ENCODE assay signal across 20 cellular contexts in genomic region chr19:47529018-47529742, GRCh38. TPM values are rescaled to one million over a fixed set of nuclear protein-coding genes. Genes with fewer than 3 reads are reported as not detected.
DNase-seq lines count a peak whose midpoint lies in the region; ATAC-seq and TF ChIP-seq lines count a peak whose summit lies in the region.
"Had no signal": no experiment of that assay in that cellular context is flagged by ENCODE, and none has a peak within 500 bp of the region (broad histone marks: within the 10 kb centered on the region; RNA-seq: fewer than 3 reads in every experiment).

No MANE protein-coding gene starts in this region.

- H3K27me3 Mint-ChIP-seq in natural killer cell treated with Interleukin-12 subunit alpha and Interleukin-12 subunit beta and Interleukin-15 and Interleukin-18, amount 100 ng/mL, for 72 hours = peaks cover 0 to 6% of the 10 kb centered on the region in 2 donors
- H3K27me3 Mint-ChIP-seq in GM23338 (ENCODE audit: insufficient read depth, low read depth, poor library complexity) = peaks cover 5% of the 10 kb centered on the region

- H2BK5ac ChIP-seq in neuronal stem cell (ENCODE audit: low read length) = peak overlapping the region; percentile 29

- POLR2A ChIA-PET in HEK293 (lab: Yijun Ruan, JAX) = interaction anchor here (0.6 to 1.2 kb wide), 2 partner anchors 10 to 16 kb away, joined by 3 to 4 read pairs; no protein-coding TSS in a partner anchor

- no peak overlapping the region for H4K91ac ChIP-seq in neuronal stem cell (ENCODE audit: low read depth, low read length, poor library complexity)

- no peaks in the 10 kb centered on the region for H3F3A ChIP-seq in GM23338 (replicated peaks; ENCODE audit: low read depth)

- H2AK5ac ChIP-seq in neuronal stem cell (ENCODE audit: low read depth, low read length) = peak overlapping the region; percentile 58

- H3K79me1 ChIP-seq in neuronal stem cell (ENCODE audit: low read depth, low read length) = no peaks in the 10 kb centered on the region

- H2BK12ac ChIP-seq in neuronal stem cell (ENCODE audit: low read length) = no peak overlapping the region

- no peaks in the 10 kb centered on the region for H3K36me3 Mint-ChIP-seq in natural killer cell treated with Interleukin-12 subunit alpha and Interleukin-12 subunit beta and Interleukin-15 and Interleukin-18, amount 100 ng/mL, for 72 hours
- H3K36me3 Mint-ChIP-seq in GM23338 (ENCODE audit: low read depth) = no peaks in the 10 kb centered on the region
- H3K36me3 Mint-ChIP-seq: CD8-positive, alpha-beta T cell had no signal

- no peaks in the 10 kb centered on the region for H3K4me1 Mint-ChIP-seq in natural killer cell treated with Interleukin-12 subunit alpha and Interleukin-12 subunit beta and Interleukin-15 and Interleukin-18, amount 100 ng/mL, for 72 hours (ENCODE audit: low read depth in 2 of 2)
- H3K4me1 Mint-ChIP-seq in GM23338 = no peaks in the 10 kb centered on the region

- H4K20me1 ChIP-seq in BLaER1 = no peaks in the 10 kb centered on the region
- H4K20me1 ChIP-seq in GM23338 (replicated peaks; ENCODE audit: insufficient read depth) = no peaks in the 10 kb centered on the region
- H4K20me1 ChIP-seq: BLaER1 treated with 17β-estradiol and CSF1 and Interleukin-3, amounts not matched to agents 10 nM and 100 nM had no signal

- no peaks in the 10 kb centered on the region for H3K9me2 ChIP-seq in GM23338 (ENCODE audit: insufficient read depth)

- CTCF ChIA-PET in HEK293 (lab: Yijun Ruan, JAX) = interaction anchor here (0.6 to 3.6 kb wide), 3 partner anchors 11 to 93 kb away, joined by 3 to 12 read pairs (median 6); partner anchors contain the start of gene NAPA

- H3K4ac ChIP-seq in neuronal stem cell (ENCODE audit: low read length) = no peak overlapping the region

- peak overlapping the region; percentile 27 for H3K18ac ChIP-seq in neuronal stem cell (ENCODE audit: low read length)

- peak overlapping the region; percentile 20 for H3K23ac ChIP-seq in neuronal stem cell (ENCODE audit: low read depth, low read length, poor library complexity)

- H3K27ac ChIP-seq in BLaER1 (no peak overlapping the region), HEK293 (ENCODE audit: extremely low read depth, low read depth, low read length) (no peak overlapping the region), neuronal stem cell (replicated peaks; ENCODE audit: low read length) (no peak overlapping the region), GM23338 (ENCODE audit: low read depth) (no peak overlapping the region)
- H3K27ac ChIP-seq: BLaER1 treated with 17β-estradiol and CSF1 and Interleukin-3, amounts not matched to agents 10 nM and 100 nM had no signal

- no peak overlapping the region for H2BK15ac ChIP-seq in neuronal stem cell (ENCODE audit: low read length)

- H4K8ac ChIP-seq in neuronal stem cell (ENCODE audit: low read depth, low read length) = no peak overlapping the region

- H3K79me2 ChIP-seq in GM23338 (replicated peaks; ENCODE audit: insufficient read depth) = no peaks in the 10 kb centered on the region

- no peak overlapping the region for H2AFZ ChIP-seq in neuronal stem cell (ENCODE audit: low read length)
- H2AFZ ChIP-seq in GM23338 = no peak overlapping the region

- H3K4me2 ChIP-seq in BLaER1 (peak overlapping the region; percentile 23; the same call in 1 of the 2 replicates), neuronal stem cell (ENCODE audit: insufficient read depth, low read length, poor library complexity, severe bottlenecking) (no peak overlapping the region), GM23338 (no peak overlapping the region)

- no peak for ATAC-seq in natural killer cell treated with Interleukin-12 subunit alpha and Interleukin-12 subunit beta and Interleukin-15 and Interleukin-18, amount 100 ng/mL, for 72 hours
- ATAC-seq in GM23338 = no peak
- ATAC-seq: CD8-positive, alpha-beta T cell; GM12878 had no signal

- WGBS in neuronal stem cell (ENCODE audit: extremely low coverage in 2 of 2, insufficient read length in 2 of 2, insufficient replicate concordance in 1 of 2), 2 donors = no CpG with 5 or more reads among the region's 16 CpGs

- TF ChIP-seq CTCF in HEK293 (tag by site-specific recombination; IDR thresholded peaks at IDR 0.05) (no peak), GM23338 (conservative IDR thresholded peaks at IDR 0.05; ENCODE audit: low read depth in 2 of 2) (no peak)

- DNase-seq in neuronal stem cell (ENCODE audit: low spot score) (no peak), GM23338 (ENCODE audit: low spot score) (no peak), NCI-H748 treated with DMSO at 0.1 percent for 48 hours (lab: John Stamatoyannopoulos, UW) (no peak)
- DNase-seq in natural killer cell treated with Interleukin-12 subunit alpha and Interleukin-12 subunit beta and Interleukin-15 and Interleukin-18, amount 100 ng/mL, for 72 hours (ENCODE audit: low spot score) = no peak
- DNase-seq: 8988T; CD8-positive, alpha-beta T cell; COR-L47; DMS 273 treated with DMSO at 0.1 percent for 48 hours; DMS53; DND-41; EL; HCEC 1CT; HFFc6 had no signal

- H3K9ac ChIP-seq in BLaER1 = no peak overlapping the region
- peak overlapping the region; percentile 24 for H3K9ac ChIP-seq in neuronal stem cell (ENCODE audit: low read depth, low read length, poor library complexity)
- H3K9ac ChIP-seq: BLaER1 treated with 17β-estradiol and CSF1 and Interleukin-3, amounts not matched to agents 10 nM and 100 nM had no signal

- H3K27me3 ChIP-seq in BLaER1 (peaks cover 4% of the 10 kb centered on the region; the same call in 1 of the 2 replicates), neuronal stem cell (ENCODE audit: control insufficient read depth in 3 of 3, insufficient read depth in 3 of 3, low read depth in 1 of 3, low read length in 3 of 3) (peaks cover 0 to 17% (median 0%) of the 10 kb centered on the region in 3 experiments), GM23338 (ENCODE audit: insufficient read depth) (no peaks in the 10 kb centered on the region)

- no peaks in the 10 kb centered on the region for H3K9me3 Mint-ChIP-seq in natural killer cell treated with Interleukin-12 subunit alpha and Interleukin-12 subunit beta and Interleukin-15 and Interleukin-18, amount 100 ng/mL, for 72 hours
- H3K9me3 Mint-ChIP-seq in GM23338 = no peaks in the 10 kb centered on the region
- H3K9me3 Mint-ChIP-seq: CD8-positive, alpha-beta T cell; HFFc6 had no signal

- no peak overlapping the region for H3K4me3 ChIP-seq in BLaER1
- H3K4me3 ChIP-seq in HEK293 (ENCODE audit: low read depth, low read length) = no peak overlapping the region
- no peak overlapping the region for H3K4me3 ChIP-seq in neuronal stem cell (ENCODE audit: low read length in 2 of 2)
- no peak overlapping the region for H3K4me3 ChIP-seq in GM23338
- H3K4me3 ChIP-seq: BLaER1 treated with 17β-estradiol and CSF1 and Interleukin-3, amounts not matched to agents 10 nM and 100 nM; GM12878 had no signal

- H3K36me3 ChIP-seq in BLaER1 = no peaks in the 10 kb centered on the region
- no peaks in the 10 kb centered on the region for H3K36me3 ChIP-seq in HEK293 (ENCODE audit: control insufficient read depth in 2 of 2, insufficient read depth in 1 of 2, low read length in 2 of 2)
- no peaks in the 10 kb centered on the region for H3K36me3 ChIP-seq in neuronal stem cell (replicated peaks in 1 of 2; ENCODE audit: control insufficient read depth in 2 of 2, insufficient read depth in 2 of 2, low read length in 2 of 2)
- no peaks in the 10 kb centered on the region for H3K36me3 ChIP-seq in GM23338 (ENCODE audit: insufficient read depth)
- H3K36me3 ChIP-seq: BLaER1 treated with 17β-estradiol and CSF1 and Interleukin-3, amounts not matched to agents 10 nM and 100 nM had no signal

- H3K9me3 ChIP-seq in BLaER1 (no peaks in the 10 kb centered on the region), HEK293 (ENCODE audit: control insufficient read depth, insufficient read depth, low read depth, low read length) (no peaks in the 10 kb centered on the region), neuronal stem cell (replicated peaks in 1 of 2; ENCODE audit: control insufficient read depth in 2 of 2, insufficient read depth in 1 of 2, low read depth in 1 of 2, low read length in 2 of 2) (no peaks in the 10 kb centered on the region)
- H3K9me3 ChIP-seq: BLaER1 treated with 17β-estradiol and CSF1 and Interleukin-3, amounts not matched to agents 10 nM and 100 nM had no signal

- no peak overlapping the region for H3K4me3 Mint-ChIP-seq in natural killer cell treated with Interleukin-12 subunit alpha and Interleukin-12 subunit beta and Interleukin-15 and Interleukin-18, amount 100 ng/mL, for 72 hours
- no peak overlapping the region for H3K4me3 Mint-ChIP-seq in GM23338
- H3K4me3 Mint-ChIP-seq: CD8-positive, alpha-beta T cell; HFFc6 had no signal

- no peak overlapping the region for H2BK120ac ChIP-seq in neuronal stem cell (ENCODE audit: low read depth, low read length)

- H3K4me1 ChIP-seq in BLaER1 (peaks cover 6% of the 10 kb centered on the region), HEK293 (ENCODE audit: control insufficient read depth, insufficient read depth, low read length) (no peaks in the 10 kb centered on the region), neuronal stem cell (ENCODE audit: control insufficient read depth in 2 of 2, insufficient read depth in 1 of 2, low read depth in 1 of 2, low read length in 2 of 2) (no peaks in the 10 kb centered on the region), GM23338 (ENCODE audit: insufficient read depth) (no peaks in the 10 kb centered on the region)

- H3K14ac ChIP-seq in neuronal stem cell (ENCODE audit: low read length) = peak overlapping the region; percentile 84

- no peak overlapping the region for H3K27ac Mint-ChIP-seq in natural killer cell treated with Interleukin-12 subunit alpha and Interleukin-12 subunit beta and Interleukin-15 and Interleukin-18, amount 100 ng/mL, for 72 hours
- no peak overlapping the region for H3K27ac Mint-ChIP-seq in GM23338
- H3K27ac Mint-ChIP-seq: CD8-positive, alpha-beta T cell; HFFc6 had no signal

RNA-seq across cellular contexts. Expression of gene NAPA, which starts 14.3 kb away (rescaled TPM):
- 50.2 TPM for polyA plus RNA-seq in neuronal stem cell (2013, experiment 1 of 2)
- polyA plus RNA-seq in neuronal stem cell (2013, experiment 2 of 2) = 49.4 TPM
- 10 to 100 TPM; 69.9 to 78.8 TPM for total RNA-seq in natural killer cell treated with Interleukin-12 subunit alpha and Interleukin-12 subunit beta and Interleukin-15 and Interleukin-18, amount 100 ng/mL, for 72 hours
- 42.9 and 52.0 TPM in 2 replicates for total RNA-seq in GM23338 (2014; rRNA removed; shearing (Covaris generic))
- polyA plus RNA-seq in GM23338 (2016; fragmentation: Nextera tagmentation; extraction: Ambion mirVana) = 72.1 and 74.3 TPM in 2 replicates

RNA-seq across cellular contexts. Expression of gene ZNF541, which starts 43.8 kb away (rescaled TPM):
- not detected for polyA plus RNA-seq in neuronal stem cell (2013, experiment 1 of 2)
- polyA plus RNA-seq in neuronal stem cell (2013, experiment 2 of 2) = not detected
- total RNA-seq in natural killer cell treated with Interleukin-12 subunit alpha and Interleukin-12 subunit beta and Interleukin-15 and Interleukin-18, amount 100 ng/mL, for 72 hours = under 1 TPM in 1 of 2 donors, not detected in 1; 0.10 TPM
- total RNA-seq in GM23338 (2014; rRNA removed; shearing (Covaris generic)) = 0.42 TPM in 1 of 2 replicates, not detected in the other
- polyA plus RNA-seq in GM23338 (2016; fragmentation: Nextera tagmentation; extraction: Ambion mirVana) = 0.05 and 0.26 TPM in 2 replicates
- total RNA-seq: A673, G401 had no signal
- polyA plus RNA-seq: AG04450 had no signal

RNA-seq across cellular contexts. Expression of gene KPTN, which starts 45.2 kb away (rescaled TPM):
- 17.3 TPM for polyA plus RNA-seq in neuronal stem cell (2013, experiment 1 of 2)
- 17.4 TPM for polyA plus RNA-seq in neuronal stem cell (2013, experiment 2 of 2)
- 10 to 100 TPM in 1 of 2 donors, 1 to 10 TPM in 1; 4.9 to 11.4 TPM for total RNA-seq in natural killer cell treated with Interleukin-12 subunit alpha and Interleukin-12 subunit beta and Interleukin-15 and Interleukin-18, amount 100 ng/mL, for 72 hours
- total RNA-seq in GM23338 (2014; rRNA removed; shearing (Covaris generic)) = 19.8 and 28.0 TPM in 2 replicates
- polyA plus RNA-seq in GM23338 (2016; fragmentation: Nextera tagmentation; extraction: Ambion mirVana) = 26.2 and 31.1 TPM in 2 replicates

RNA-seq across cellular contexts. Expression of gene SLC8A2, which starts 57.5 kb away (rescaled TPM):
- polyA plus RNA-seq in neuronal stem cell (2013, experiment 1 of 2) = 4.7 TPM
- polyA plus RNA-seq in neuronal stem cell (2013, experiment 2 of 2) = 5.5 TPM
- not detected for total RNA-seq in natural killer cell treated with Interleukin-12 subunit alpha and Interleukin-12 subunit beta and Interleukin-15 and Interleukin-18, amount 100 ng/mL, for 72 hours
- total RNA-seq in GM23338 (2014; rRNA removed; shearing (Covaris generic)) = 10.0 and 11.6 TPM in 2 replicates
- 0.86 and 1.1 TPM in 2 replicates for polyA plus RNA-seq in GM23338 (2016; fragmentation: Nextera tagmentation; extraction: Ambion mirVana)
- total RNA-seq: CD8-positive, alpha-beta T cell; GM12878; HFFc6 had no signal
- polyA plus RNA-seq: GM12878 had no signal
